In the genomic region with DNA sequence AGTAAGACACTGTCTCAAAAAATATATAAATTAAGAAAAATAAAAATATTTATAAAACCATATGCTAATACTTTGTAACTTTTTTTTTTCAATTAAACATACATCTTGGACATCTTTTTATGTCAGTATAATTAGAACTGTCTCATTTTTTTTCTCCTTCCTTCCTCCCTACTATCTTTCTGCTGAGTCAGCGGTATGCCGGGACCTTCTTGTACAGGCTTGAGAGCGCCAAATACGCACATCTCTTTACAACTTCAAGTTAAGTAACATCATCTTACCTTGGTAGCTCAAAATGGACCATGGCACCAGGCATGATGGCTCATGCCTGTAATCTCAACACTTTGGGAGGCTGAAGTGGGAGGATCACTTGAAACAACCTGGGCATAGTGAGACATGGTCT, we compare ENCODE assay signal across 2 cellular contexts.
TF ChIP-seq lines count a peak whose summit lies in the region.

No MANE protein-coding gene starts in this region.

TF ChIP-seq in IMR-90, 13 proteins besides CTCF, POLR2A, EP300 and RAD21:
- TF ChIP-seq CHD1 (IDR thresholded peaks at IDR 0.05; ENCODE audit: low read depth, low read length) (no peak), RCOR1 (IDR thresholded peaks at IDR 0.05; ENCODE audit: insufficient replicate concordance, low read length) (no peak), RFX5 (IDR thresholded peaks at IDR 0.05; ENCODE audit: low read depth, low read length) (no peak), NFE2L2 (IDR thresholded peaks at IDR 0.05; ENCODE audit: low read depth, low read length) (no peak), MXI1 (IDR thresholded peaks at IDR 0.05; ENCODE audit: borderline replicate concordance, low read depth, low read length) (no peak), BHLHE40 (IDR thresholded peaks at IDR 0.05; ENCODE audit: low read depth, low read length) (no peak), MAFK (IDR thresholded peaks at IDR 0.05; ENCODE audit: low read depth, low read length) (peak; percentile 100)
- TF ChIP-seq, protein P1, sequence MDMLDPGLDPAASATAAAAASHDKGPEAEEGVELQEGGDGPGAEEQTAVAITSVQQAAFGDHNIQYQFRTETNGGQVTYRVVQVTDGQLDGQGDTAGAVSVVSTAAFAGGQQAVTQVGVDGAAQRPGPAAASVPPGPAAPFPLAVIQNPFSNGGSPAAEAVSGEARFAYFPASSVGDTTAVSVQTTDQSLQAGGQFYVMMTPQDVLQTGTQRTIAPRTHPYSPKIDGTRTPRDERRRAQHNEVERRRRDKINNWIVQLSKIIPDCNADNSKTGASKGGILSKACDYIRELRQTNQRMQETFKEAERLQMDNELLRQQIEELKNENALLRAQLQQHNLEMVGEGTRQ (IDR thresholded peaks at IDR 0.05; ENCODE audit: low read depth, low read length): no peak

TF ChIP-seq in H1, 55 proteins besides CTCF, POLR2A, EP300 and RAD21:
- no peak for TF ChIP-seq POU5F1 (IDR thresholded peaks at IDR 0.05; ENCODE audit: low read depth, low read length)
- TF ChIP-seq SP2 (IDR thresholded peaks at IDR 0.05; ENCODE audit: low read length): no peak
- no peak for TF ChIP-seq CTBP2 (IDR thresholded peaks at IDR 0.05; ENCODE audit: borderline replicate concordance, insufficient read depth, insufficient read length, low read length)
- no peak for TF ChIP-seq RNF2 (IDR thresholded peaks at IDR 0.05; ENCODE audit: borderline replicate concordance, low read depth, low read length, missing control alignments, poor library complexity, severe bottlenecking)
- TF ChIP-seq MAFK (IDR thresholded peaks at IDR 0.05; ENCODE audit: low read depth, low read length): peak; percentile 99
- no peak for TF ChIP-seq SAP30 (IDR thresholded peaks at IDR 0.05; ENCODE audit: insufficient read depth, insufficient replicate concordance, low read length)
TF ChIP-seq in H1: peak in this region for 1.
